In the genomic region with DNA sequence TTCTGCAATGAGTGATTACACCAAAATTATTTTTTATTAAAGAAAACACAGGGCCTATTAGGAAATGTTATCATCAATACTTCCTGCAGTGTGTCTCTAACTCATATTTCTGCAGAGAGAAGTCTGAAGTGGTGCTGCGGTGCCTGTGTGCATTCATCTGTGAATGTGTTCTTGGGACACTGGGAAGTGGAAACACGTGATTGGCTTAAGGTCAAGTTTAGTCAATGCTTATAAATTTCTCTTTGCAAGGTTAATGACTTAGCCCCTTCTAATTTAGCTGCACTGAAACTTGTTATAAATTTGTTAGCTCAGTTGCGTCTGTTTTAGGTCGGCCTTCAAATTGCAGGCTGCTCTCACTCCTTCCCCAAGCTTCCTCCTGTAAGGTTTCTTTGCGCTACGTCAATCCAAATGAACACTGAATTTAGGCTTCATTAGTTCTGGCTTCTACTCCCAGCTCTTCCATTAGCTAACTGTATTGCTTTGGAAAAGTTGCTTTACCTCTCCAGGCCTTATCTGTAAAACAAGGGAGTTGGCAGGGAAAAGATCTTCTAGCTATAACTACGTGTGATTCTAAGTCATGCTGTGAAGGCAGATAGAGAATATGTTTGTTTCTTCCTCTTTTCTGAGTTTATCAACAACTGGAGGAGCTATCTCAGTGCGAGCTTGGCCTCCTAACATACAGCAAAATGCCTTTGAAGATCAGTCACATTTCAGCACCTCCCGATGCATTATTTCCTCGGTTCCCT, we compare ENCODE assay signal across 22 cellular contexts.
A peak's percentile ranks its signal among the peaks of the same experiment; 100 is the strongest.
DNase-seq lines count a peak whose midpoint lies in the region; ATAC-seq, FAIRE-seq and TF ChIP-seq lines count a peak whose summit lies in the region.
"Had no signal": no experiment of that assay in that cellular context is flagged by ENCODE, and none has a peak within 500 bp of the region (broad histone marks: within the 10 kb centered on the region; RNA-seq: fewer than 3 reads in every experiment).

No MANE protein-coding gene starts in this region.

- H3K56ac ChIP-seq in H1 (replicated peaks; ENCODE audit: insufficient read length, low read depth, low read length) = no peak overlapping the region

- H2BK5ac ChIP-seq in H1 (ENCODE audit: low read depth, low read length) = no peak overlapping the region

- H3K4ac ChIP-seq in H1 (replicated peaks; ENCODE audit: insufficient read length, low read depth, low read length) = no peak overlapping the region

- H2AK5ac ChIP-seq in H1 (ENCODE audit: low read depth, low read length) = no peak overlapping the region

- H3K4me2 ChIP-seq in BLaER1 (peak overlapping the region; percentile 60), H1 (ENCODE audit: insufficient read depth in 1 of 2, low read depth in 2 of 2, low read length in 2 of 2) (no peak overlapping the region)

- no peaks in the 10 kb centered on the region for H3K79me1 ChIP-seq in H1 (ENCODE audit: low read depth, low read length)

- intact Hi-C loops in vagina (cut with DNase I) = no loop called here

- no peak overlapping the region for H2BK15ac ChIP-seq in H1 (ENCODE audit: low read length)

- no peak overlapping the region for H3K14ac ChIP-seq in H1 (ENCODE audit: insufficient read length)

- H3K4me3 ChIP-seq in BLaER1 (no peak overlapping the region), H1 (ENCODE audit: extremely low read depth in 1 of 4, insufficient read depth in 2 of 4, low read depth in 3 of 4, low read length in 4 of 4) (no peak overlapping the region), vagina (no peak overlapping the region)
- H3K4me3 ChIP-seq: HAP-1, right lobe of liver, tibial artery had no signal

- TF ChIP-seq EP300 in Ishikawa (IDR thresholded peaks at IDR 0.05; ENCODE audit: borderline replicate concordance) (no peak), H1 (IDR thresholded peaks at IDR 0.05; ENCODE audit: borderline replicate concordance in 1 of 2, low read depth in 2 of 2, low read length in 2 of 2) (no peak)

- TF ChIP-seq CTCF in H1 (IDR thresholded peaks at IDR 0.05; ENCODE audit: control extremely low read depth in 1 of 3, insufficient read depth in 1 of 3, low read depth in 1 of 3, low read length in 3 of 3) (no peak), vagina (IDR thresholded peaks at IDR 0.05) (no peak)

- H3K27me3 ChIP-seq in BLaER1 = no peaks in the 10 kb centered on the region
- no peaks in the 10 kb centered on the region for H3K27me3 ChIP-seq in H1 (replicated peaks in 1 of 4; ENCODE audit: control insufficient read depth in 3 of 4, extremely low read depth in 1 of 4, insufficient read depth in 3 of 4, low read length in 3 of 4)
- H3K27me3 ChIP-seq in vagina = no peaks in the 10 kb centered on the region
- H3K27me3 ChIP-seq: right lobe of liver, tibial artery had no signal

- TF ChIP-seq RAD21 in Ishikawa (IDR thresholded peaks at IDR 0.05; ENCODE audit: low read depth) (no peak), H1 (IDR thresholded peaks at IDR 0.05 in 1 of 2, conservative IDR thresholded peaks at IDR 0.05 in 1 of 2; ENCODE audit: low read depth in 2 of 2, low read length in 2 of 2) (no peak)

- H3K23me2 ChIP-seq in H1 (ENCODE audit: low read depth, low read length) = no peaks in the 10 kb centered on the region

- DNase-seq in H1 (ENCODE audit: low read depth in 1 of 2, low spot score in 2 of 2) (no peak), medulla oblongata (ENCODE audit: extremely low spot score) (peak; percentile 24), vagina (ENCODE audit: extremely low spot score in 2 of 2) (no peak)
- DNase-seq in activated CD4-positive, alpha-beta T cell treated with anti-CD3 and anti-CD28 coated beads, Interleukin-2, amount 50 U/mL, for 1 hour = no peak
- DNase-seq: ACHN; activated naive CD4-positive, alpha-beta T cell treated with anti-CD3 and anti-CD28 coated beads, Interleukin-2, amount 10 ng/mL, durations not matched to agents 7 days and 5 days; C1 segment of cervical spinal cord; EL; naive B cell; NCI-H1105 treated with DMSO at 0.1 percent for 48 hours; NCI-H2081; NCI-H524 treated with DMSO at 0.1 percent for 48 hours; right lobe of liver; tibial artery; WERI-Rb-1 had no signal

- no peak overlapping the region for H3K23ac ChIP-seq in H1 (ENCODE audit: insufficient read length)

- H3K18ac ChIP-seq in H1 (ENCODE audit: extremely low read depth, low read length) = no peak overlapping the region

- H3K4me1 ChIP-seq in BLaER1 (peaks cover 77% of the 10 kb centered on the region), H1 (replicated peaks in 1 of 4; ENCODE audit: control insufficient read depth in 3 of 4, insufficient read depth in 4 of 4, low read length in 3 of 4) (no peaks in the 10 kb centered on the region), vagina (no peaks in the 10 kb centered on the region)
- H3K4me1 ChIP-seq: HAP-1, right lobe of liver, tibial artery had no signal

- no peaks in the 10 kb centered on the region for H3K36me3 ChIP-seq in BLaER1
- no peaks in the 10 kb centered on the region for H3K36me3 ChIP-seq in H1 (ENCODE audit: control insufficient read depth in 2 of 4, insufficient read depth in 4 of 4, low read length in 3 of 4)
- H3K36me3 ChIP-seq in vagina = no peaks in the 10 kb centered on the region
- H3K36me3 ChIP-seq: HAP-1, right lobe of liver, tibial artery, WERI-Rb-1 had no signal

- ATAC-seq in HG03469 (IDR thresholded peaks at IDR 0.05; ENCODE audit: unreplicated experiment) (no peak), HG03571 (IDR thresholded peaks at IDR 0.05; ENCODE audit: unreplicated experiment) (no peak)

- no peak overlapping the region for H2BK12ac ChIP-seq in H1 (ENCODE audit: low read depth, low read length)

- no peak overlapping the region for H4K8ac ChIP-seq in H1 (ENCODE audit: extremely low read depth, insufficient read depth, low read length)

- no peak overlapping the region for H3K27ac ChIP-seq in BLaER1
- H3K27ac ChIP-seq in H1 (ENCODE audit: low read depth, low read length) = no peak overlapping the region
- no peak overlapping the region for H3K27ac ChIP-seq in vagina
- H3K27ac ChIP-seq: right lobe of liver, tibial artery, WERI-Rb-1 had no signal

- no peak overlapping the region for H4K91ac ChIP-seq in H1 (replicated peaks; ENCODE audit: insufficient read length, low read length)

- H3K9ac ChIP-seq in BLaER1 (no peak overlapping the region), H1 (replicated peaks in 1 of 4; ENCODE audit: extremely low read depth in 1 of 4, low read depth in 3 of 4, low read length in 3 of 4) (no peak overlapping the region)

- CTCF ChIA-PET in H1 (lab: Charles Lee; ENCODE audit: partially characterized antibody) = interaction anchor here (0.6 to 0.7 kb wide), 2 partner anchors 108 to 381 kb away, joined by 3 read pairs; no protein-coding TSS in a partner anchor

- WGBS in H1 (ENCODE audit: extremely low coverage in 1 of 2, insufficient coverage in 1 of 2, insufficient read length in 1 of 2, insufficient replicate concordance in 2 of 2, low coverage in 1 of 2, low lambda C conversion rate in 2 of 2, missing lambda C conversion rate in 1 of 2), 2 experiments = 93% methylated on average over 10 of the region's 10 CpGs; no CpG with 5 or more reads in 1 of the 2 experiments

- H4K5ac ChIP-seq in H1 (ENCODE audit: insufficient read length, low read depth, low read length) = no peak overlapping the region

- POLR2A ChIA-PET in H1 (lab: Charles Lee; ENCODE audit: partially characterized antibody) = interaction anchor here (0.7 kb wide), 1 partner anchor 272 kb away, joined by 3 read pairs; no protein-coding TSS in a partner anchor

- no peaks in the 10 kb centered on the region for H3K79me2 ChIP-seq in H1 (ENCODE audit: control insufficient read depth in 1 of 2, insufficient read depth in 2 of 2, low read length in 2 of 2)

- no peaks in the 10 kb centered on the region for H4K20me1 ChIP-seq in BLaER1
- H4K20me1 ChIP-seq in H1 (replicated peaks in 1 of 2; ENCODE audit: control insufficient read depth in 1 of 2, insufficient read depth in 2 of 2, low read length in 2 of 2) = no peaks in the 10 kb centered on the region

- 0 out of 2 replicates have a peak overlapping the region, but pooled peaks have one; percentile 12 for H2AFZ ChIP-seq in H1 (ENCODE audit: low read length)

- H2BK120ac ChIP-seq in H1 (replicated peaks; ENCODE audit: low read depth, low read length) = no peak overlapping the region

- TF ChIP-seq POLR2A in H1 (IDR thresholded peaks at IDR 0.05; ENCODE audit: control extremely low read depth in 1 of 2, low read depth in 2 of 2, low read length in 2 of 2) (no peak), vagina (IDR thresholded peaks at IDR 0.05) (no peak)

- FAIRE-seq in H1 (lab: Jason Lieb, UNC) = no peak
- FAIRE-seq: D721Med, GM19239 had no signal

- H3K9me3 ChIP-seq in BLaER1 = no peaks in the 10 kb centered on the region
- H3K9me3 ChIP-seq in H1 (ENCODE audit: insufficient read depth in 2 of 2, low read depth in 1 of 2, low read length in 1 of 2) = no peaks in the 10 kb centered on the region
- no peaks in the 10 kb centered on the region for H3K9me3 ChIP-seq in vagina
- H3K9me3 ChIP-seq: HAP-1, right lobe of liver, tibial artery had no signal

- H2BK20ac ChIP-seq in H1 (ENCODE audit: low read length) = no peak overlapping the region

TF ChIP-seq in Ishikawa, 13 proteins besides CTCF, POLR2A, EP300 and RAD21 (continues in another document):
- no peak for TF ChIP-seq ZBTB7A (IDR thresholded peaks at IDR 0.05; ENCODE audit: low read depth)
- TF ChIP-seq TEAD4 (IDR thresholded peaks at IDR 0.05) = no peak
- TF ChIP-seq CEBPB (IDR thresholded peaks at IDR 0.05) = no peak

TF ChIP-seq in H1, 55 proteins besides CTCF, POLR2A, EP300 and RAD21 (continues in another document):
- TF ChIP-seq SAP30 (IDR thresholded peaks at IDR 0.05; ENCODE audit: insufficient read depth, insufficient replicate concordance, low read length) (no peak), TCF12 (IDR thresholded peaks at IDR 0.05; ENCODE audit: low read depth, low read length) (no peak), GABPA (IDR thresholded peaks at IDR 0.05; ENCODE audit: borderline replicate concordance, insufficient read depth, low read length) (no peak), JUND (IDR thresholded peaks at IDR 0.05; ENCODE audit: low read length) (no peak), SIX5 (IDR thresholded peaks at IDR 0.05; ENCODE audit: low read depth, low read length) (no peak), CEBPB (IDR thresholded peaks at IDR 0.05; ENCODE audit: low read depth, low read length) (no peak), NRF1 (IDR thresholded peaks at IDR 0.05; ENCODE audit: low read depth, low read length) (no peak), CHD1 (IDR thresholded peaks at IDR 0.05; ENCODE audit: low read depth, low read length) (no peak)
- TF ChIP-seq, protein P1, sequence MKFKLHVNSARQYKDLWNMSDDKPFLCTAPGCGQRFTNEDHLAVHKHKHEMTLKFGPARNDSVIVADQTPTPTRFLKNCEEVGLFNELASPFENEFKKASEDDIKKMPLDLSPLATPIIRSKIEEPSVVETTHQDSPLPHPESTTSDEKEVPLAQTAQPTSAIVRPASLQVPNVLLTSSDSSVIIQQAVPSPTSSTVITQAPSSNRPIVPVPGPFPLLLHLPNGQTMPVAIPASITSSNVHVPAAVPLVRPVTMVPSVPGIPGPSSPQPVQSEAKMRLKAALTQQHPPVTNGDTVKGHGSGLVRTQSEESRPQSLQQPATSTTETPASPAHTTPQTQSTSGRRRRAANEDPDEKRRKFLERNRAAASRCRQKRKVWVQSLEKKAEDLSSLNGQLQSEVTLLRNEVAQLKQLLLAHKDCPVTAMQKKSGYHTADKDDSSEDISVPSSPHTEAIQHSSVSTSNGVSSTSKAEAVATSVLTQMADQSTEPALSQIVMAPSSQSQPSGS (IDR thresholded peaks at IDR 0.05; ENCODE audit: low read length) = no peak
